21 cellular contexts compared by ENCODE assay signal in genomic region chr10:95566121-95566520, GRCh38. TPM values are rescaled to one million over a fixed set of nuclear protein-coding genes. Genes with fewer than 3 reads are reported as not detected.
DNase-seq lines count a peak whose midpoint lies in the region; ATAC-seq and TF ChIP-seq lines count a peak whose summit lies in the region.
"Had no signal": no experiment of that assay in that cellular context is flagged by ENCODE, and none has a peak within 500 bp of the region (broad histone marks: within the 10 kb centered on the region; RNA-seq: fewer than 3 reads in every experiment).

No MANE protein-coding gene starts in this region.

- TF ChIP-seq EP300 in gastroesophageal sphincter (IDR thresholded peaks at IDR 0.05) = no peak
- no peak for TF ChIP-seq EP300 in transverse colon (IDR thresholded peaks at IDR 0.05; ENCODE audit: low read depth)

- H3K27me3 ChIP-seq in gastroesophageal sphincter (no peaks in the 10 kb centered on the region), transverse colon (no peaks in the 10 kb centered on the region), ascending aorta (no peaks in the 10 kb centered on the region)
- H3K27me3 ChIP-seq in effector memory CD4-positive, alpha-beta T cell (replicated peaks; ENCODE audit: control insufficient read depth, insufficient read depth, low read length, poor library complexity, severe bottlenecking) = no peaks in the 10 kb centered on the region
- H3K27me3 ChIP-seq: BLaER1 had no signal

- ATAC-seq in WTC11 = no peak
- ATAC-seq in gastroesophageal sphincter = no peak
- ATAC-seq: HepG2 had no signal

- intact Hi-C loops in transverse colon (cut with DNase I; ENCODE audit: low total_unique reads) = loop anchor here (10.0 kb wide), 1 partner anchor 121 kb away; no protein-coding TSS in a partner anchor
- intact Hi-C loops in ascending aorta (cut with DNase I) = no loop called here

- TF ChIP-seq CTCF in WTC11 (IDR thresholded peaks at IDR 0.05) (no peak), gastroesophageal sphincter (IDR thresholded peaks at IDR 0.05) (no peak), progenitor cell of endocrine pancreas (IDR thresholded peaks at IDR 0.05; ENCODE audit: unreplicated experiment) (no peak), transverse colon (IDR thresholded peaks at IDR 0.05) (no peak), ascending aorta (IDR thresholded peaks at IDR 0.05) (no peak), GM13976 (IDR thresholded peaks at IDR 0.05; ENCODE audit: borderline replicate concordance, control extremely low read depth, extremely low read depth, insufficient read depth, missing control alignments) (no peak)

- H3K9me3 Mint-ChIP-seq in WTC11 = no peaks in the 10 kb centered on the region
- no peaks in the 10 kb centered on the region for H3K9me3 Mint-ChIP-seq in progenitor cell of endocrine pancreas (ENCODE audit: low read depth)
- H3K9me3 Mint-ChIP-seq: CD4-positive, CD25-positive, alpha-beta regulatory T cell; HFFc6 had no signal

- no peaks in the 10 kb centered on the region for H3K36me3 Mint-ChIP-seq in WTC11
- H3K36me3 Mint-ChIP-seq in progenitor cell of endocrine pancreas (ENCODE audit: insufficient read depth) = no peaks in the 10 kb centered on the region
- H3K36me3 Mint-ChIP-seq: CD4-positive, CD25-positive, alpha-beta regulatory T cell had no signal

- H3K36me3 ChIP-seq in gastroesophageal sphincter (no peaks in the 10 kb centered on the region), transverse colon (no peaks in the 10 kb centered on the region), ascending aorta (no peaks in the 10 kb centered on the region)
- H3K36me3 ChIP-seq in effector memory CD4-positive, alpha-beta T cell (ENCODE audit: control insufficient read depth, insufficient read depth, low read length) = no peaks in the 10 kb centered on the region
- H3K36me3 ChIP-seq: BLaER1, HAP-1, SJSA1 had no signal

- H3K27ac ChIP-seq in gastroesophageal sphincter (peak overlapping the region; percentile 4 to 81 (median 75)), transverse colon (peak overlapping the region; percentile 62 to 71 (median 62)), ascending aorta (no peak overlapping the region)
- no peak overlapping the region for H3K27ac ChIP-seq in effector memory CD4-positive, alpha-beta T cell (ENCODE audit: insufficient read depth, low read length, poor library complexity, severe bottlenecking)
- H3K27ac ChIP-seq: BLaER1, SJSA1 had no signal

- no peak overlapping the region for H3K4me3 Mint-ChIP-seq in WTC11
- no peak overlapping the region for H3K4me3 Mint-ChIP-seq in progenitor cell of endocrine pancreas (ENCODE audit: low read depth)
- H3K4me3 Mint-ChIP-seq: CD4-positive, CD25-positive, alpha-beta regulatory T cell; HFFc6 had no signal

- H3K27ac Mint-ChIP-seq in WTC11 (peak overlapping the region; percentile 5; the same call in 1 of the 2 replicates), progenitor cell of endocrine pancreas (peak overlapping the region; percentile 27)
- H3K27ac Mint-ChIP-seq: CD4-positive, CD25-positive, alpha-beta regulatory T cell; HFFc6 had no signal

- peaks cover 11% of the 10 kb centered on the region for H3K4me1 Mint-ChIP-seq in WTC11
- H3K4me1 Mint-ChIP-seq in progenitor cell of endocrine pancreas (ENCODE audit: low read depth) = peaks cover 5% of the 10 kb centered on the region

- H3K4me1 ChIP-seq in gastroesophageal sphincter (peaks cover 0 to 54% (median 0%) of the 10 kb centered on the region in 3 donors), transverse colon (peaks cover 3 to 35% (median 22%) of the 10 kb centered on the region in 4 donors), ascending aorta (peaks cover 0 to 16% of the 10 kb centered on the region in 2 donors)
- no peaks in the 10 kb centered on the region for H3K4me1 ChIP-seq in effector memory CD4-positive, alpha-beta T cell (ENCODE audit: control insufficient read depth, insufficient read depth, low read length, poor library complexity, severe bottlenecking)
- H3K4me1 ChIP-seq: BLaER1, HAP-1, SJSA1 had no signal

- WGBS in gastroesophageal sphincter (ENCODE audit: low coverage in 1 of 2), 2 donors = 41 to 78% methylated on average over 4 to 6 of the region's 6 CpGs
- WGBS in transverse colon (ENCODE audit: low coverage in 1 of 2), 2 donors = 64 to 92% methylated on average over 6 of the region's 6 CpGs

- in situ Hi-C loops in transverse colon (cut with MboI; ENCODE audit: low pct_ligation_motif_present in 1 of 4, low pct_unique_long_range_greater_than_20kb in 1 of 4, low sequenced_read_pairs in 3 of 4) = no loop called here
- in situ Hi-C loops in GM13976 (cut with MboI; ENCODE audit: low sequenced_read_pairs, unreplicated experiment) = no loop called here

- H3K27me3 Mint-ChIP-seq in WTC11 (ENCODE audit: low read depth) (no peaks in the 10 kb centered on the region; the same call in 1 of the 2 replicates), progenitor cell of endocrine pancreas (peaks cover 16% of the 10 kb centered on the region)

- no peak overlapping the region for H3K4me3 ChIP-seq in gastroesophageal sphincter
- no peak overlapping the region for H3K4me3 ChIP-seq in transverse colon
- no peak overlapping the region for H3K4me3 ChIP-seq in ascending aorta
- no peak overlapping the region for H3K4me3 ChIP-seq in effector memory CD4-positive, alpha-beta T cell (ENCODE audit: insufficient read depth, low read depth, low read length, poor library complexity, severe bottlenecking)
- H3K4me3 ChIP-seq: BLaER1, HAP-1, SJSA1 had no signal

- DNase-seq in WTC11 (ENCODE audit: low spot score) = no peak
- DNase-seq in progenitor cell of endocrine pancreas (ENCODE audit: low spot score, unreplicated experiment) = no peak
- DNase-seq in transverse colon = no peak
- no peak for DNase-seq in ascending aorta (ENCODE audit: low spot score in 2 of 2)
- DNase-seq in effector memory CD4-positive, alpha-beta T cell = no peak
- no peak for DNase-seq in NCI-H1105 (lab: John Stamatoyannopoulos, UW)
- no peak for DNase-seq in GM13976 (ENCODE audit: low spot score)
- DNase-seq: CD4-positive, CD25-positive, alpha-beta regulatory T cell; GOT3; HFFc6; Kasumi-1; NCI-H2029; NCI-H446 treated with DMSO at 0.1 percent for 48 hours; NCI-H526; Right ventricle myocardium superior; RPMI8226 had no signal

- POLR2A ChIA-PET in WTC11 (lab: Charles Lee) = no interaction called here

- TF ChIP-seq POLR2A in gastroesophageal sphincter (IDR thresholded peaks at IDR 0.05) (no peak), transverse colon (IDR thresholded peaks at IDR 0.05) (no peak)

- CTCF ChIA-PET in WTC11 (lab: Charles Lee) = no interaction called here

- H3K9me3 ChIP-seq in gastroesophageal sphincter (no peaks in the 10 kb centered on the region), transverse colon (no peaks in the 10 kb centered on the region), ascending aorta (no peaks in the 10 kb centered on the region)
- H3K9me3 ChIP-seq in effector memory CD4-positive, alpha-beta T cell (ENCODE audit: control insufficient read depth, low read length) = no peaks in the 10 kb centered on the region
- H3K9me3 ChIP-seq: BLaER1, HAP-1, SJSA1 had no signal

TF ChIP-seq in WTC11, 78 proteins besides CTCF, POLR2A, EP300 and RAD21 (continues in another document):
- TF ChIP-seq ZNF512 (CRISPR knock-in tag; IDR thresholded peaks at IDR 0.05; ENCODE audit: borderline replicate concordance) (no peak), CREM (CRISPR knock-in tag; IDR thresholded peaks at IDR 0.05) (no peak), STAT6 (CRISPR knock-in tag; conservative IDR thresholded peaks at IDR 0.05; ENCODE audit: low read depth) (no peak), IRF1 (CRISPR knock-in tag; IDR thresholded peaks at IDR 0.05) (no peak), ZNF263 (CRISPR knock-in tag; IDR thresholded peaks at IDR 0.05; ENCODE audit: low read depth) (no peak), RELA (CRISPR knock-in tag; IDR thresholded peaks at IDR 0.05; ENCODE audit: borderline replicate concordance) (no peak), SMAD4 (CRISPR knock-in tag; IDR thresholded peaks at IDR 0.05) (no peak)

RNA-seq across cellular contexts. Expression of gene SORBS1, which starts 5.0 kb away (rescaled TPM):
- total RNA-seq in WTC11 (2021) (33.8 to 39.9 TPM (median 34.3 TPM) in 3 replicates), gastroesophageal sphincter (1,000 to 10,000 TPM; 1,866 to 2,220 (median 1,948) TPM), progenitor cell of endocrine pancreas (25.2 and 30.7 TPM in 2 replicates), transverse colon (100 to 1,000 TPM in 3 of 4 donors, 10 to 100 TPM in 1; 92.2 to 308 (median 150) TPM), ascending aorta (416 TPM)

Comparison
In these comparisons a context has a peak if more than half of its experiments do, and no peak if none do; other contexts are left out.
1. H3K27ac ChIP-seq: peak in gastroesophageal sphincter (4 of 4) and transverse colon (4 of 4); none in ascending aorta (0 of 2) and effector memory CD4-positive, alpha-beta T cell (single experiment).